ENCODE assay signal across 19 cellular contexts in the genomic region with DNA sequence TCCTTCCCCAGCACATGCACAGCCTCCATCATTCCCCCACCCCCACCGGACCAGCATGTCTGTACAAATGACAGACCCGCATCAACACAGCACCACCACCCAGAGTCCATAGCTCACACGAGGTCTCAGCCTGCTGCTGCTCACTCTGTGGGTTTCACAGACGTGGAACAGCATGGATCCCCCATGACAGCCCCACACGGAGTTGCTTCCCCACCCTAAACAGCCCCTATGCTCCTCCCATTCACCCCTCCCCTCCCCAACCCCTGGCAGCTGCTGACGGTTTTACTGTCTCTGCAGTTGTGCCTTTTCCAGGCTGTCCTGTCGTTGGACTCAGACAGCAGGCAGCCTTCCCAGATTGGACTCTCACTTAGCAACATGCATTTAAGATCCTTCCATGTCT.
DNase-seq lines count a peak whose midpoint lies in the region; ATAC-seq and TF ChIP-seq lines count a peak whose summit lies in the region.
"Had no signal": no experiment of that assay in that cellular context is flagged by ENCODE, and none has a peak within 500 bp of the region (broad histone marks: within the 10 kb centered on the region; RNA-seq: fewer than 3 reads in every experiment).

No MANE protein-coding gene starts in this region.

- no peak for TF ChIP-seq POLR2A in IMR-90 (IDR thresholded peaks at IDR 0.05; ENCODE audit: low read depth, low read length)

- dilution Hi-C loops in IMR-90 (cut with HindIII; ENCODE audit: low sequenced_read_pairs, unreplicated experiment): no loop called here

- H4K91ac ChIP-seq in IMR-90 (ENCODE audit: insufficient read depth, low read depth, low read length): no peak overlapping the region

- H2BK120ac ChIP-seq in IMR-90 (ENCODE audit: low read depth, low read length): no peak overlapping the region
- no peak overlapping the region for H2BK120ac ChIP-seq in mesendoderm (ENCODE audit: low read depth, low read length)

- H3K9me3 ChIP-seq in IMR-90 (ENCODE audit: control insufficient read depth, insufficient read depth, low read length): no peaks in the 10 kb centered on the region
- H3K9me3 ChIP-seq: suprapubic skin had no signal

- no peaks in the 10 kb centered on the region for H3K9me3 Mint-ChIP-seq in chondrocyte (ENCODE audit: low read depth)
- H3K9me3 Mint-ChIP-seq: central memory CD8-positive, alpha-beta T cell had no signal

- no peak overlapping the region for H2BK20ac ChIP-seq in IMR-90 (ENCODE audit: low read depth, low read length)

- intact Hi-C loops in IMR-90 (cut with micrococcal nuclease) (no loop called here), sciatic nerve (cut with DNase I) (no loop called here)

- no peak overlapping the region for H2BK15ac ChIP-seq in IMR-90 (ENCODE audit: low read depth, low read length)
- H2BK15ac ChIP-seq in mesendoderm (replicated peaks; ENCODE audit: low read depth): no peak overlapping the region

- H2AK5ac ChIP-seq in IMR-90 (ENCODE audit: low read depth, low read length) (no peak overlapping the region), mesendoderm (ENCODE audit: low read length) (no peak overlapping the region)

- H3K27ac ChIP-seq in IMR-90 (ENCODE audit: insufficient read depth, low read length) (no peak overlapping the region), mesendoderm (ENCODE audit: low read depth, low read length) (no peak overlapping the region)
- H3K27ac ChIP-seq: C4-2B, PC-9, suprapubic skin had no signal

- no peaks in the 10 kb centered on the region for H3K79me2 ChIP-seq in mesendoderm (ENCODE audit: control insufficient read depth, insufficient read depth, low read length)

- H3K4ac ChIP-seq in IMR-90 (ENCODE audit: low read depth, low read length) (no peak overlapping the region), mesendoderm (ENCODE audit: low read depth, low read length) (no peak overlapping the region)

- no peak for TF ChIP-seq RAD21 in IMR-90 (IDR thresholded peaks at IDR 0.05; ENCODE audit: low read length)

- H3K79me1 ChIP-seq in IMR-90 (ENCODE audit: low read depth in 1 of 2, low read length in 2 of 2): peaks cover 52 to 93% of the 10 kb centered on the region in 2 experiments
- no peaks in the 10 kb centered on the region for H3K79me1 ChIP-seq in mesendoderm (ENCODE audit: low read length)

- peaks cover 47% of the 10 kb centered on the region for H3K4me1 Mint-ChIP-seq in chondrocyte (ENCODE audit: low read depth)
- H3K4me1 Mint-ChIP-seq: central memory CD8-positive, alpha-beta T cell had no signal

- no peak for ATAC-seq in IMR-90 (ENCODE audit: low read depth)
- peak; percentile 31 for ATAC-seq in sciatic nerve
- no peak for ATAC-seq in GM19455 (IDR thresholded peaks at IDR 0.05; ENCODE audit: unreplicated experiment)
- ATAC-seq in omental fat pad (ENCODE audit: low FRiP score): no peak
- ATAC-seq: HCT116 had no signal

- CTCF ChIA-PET in IMR-90 (lab: Yijun Ruan, JAX): no interaction called here

- no TSS peak for BruUV-seq in IMR-90 (replicated peaks; lab: Mats Ljungman, UMichigan)

- no peak overlapping the region for H4K5ac ChIP-seq in IMR-90 (ENCODE audit: low read depth, low read length)
- H4K5ac ChIP-seq in mesendoderm (ENCODE audit: low read length): no peak overlapping the region

- H3K18ac ChIP-seq in IMR-90 (ENCODE audit: low read depth, low read length) (no peak overlapping the region), mesendoderm (ENCODE audit: low read length) (no peak overlapping the region)

- H3K4me2 ChIP-seq in IMR-90 (ENCODE audit: low read depth, low read length) (no peak overlapping the region), mesendoderm (ENCODE audit: low read length) (no peak overlapping the region)
- H3K4me2 ChIP-seq: PC-9 had no signal

- peaks cover 11% of the 10 kb centered on the region for H3K4me1 ChIP-seq in IMR-90 (ENCODE audit: control insufficient read depth, insufficient read depth, low read length)
- H3K4me1 ChIP-seq in mesendoderm (ENCODE audit: control insufficient read depth, low read depth, low read length): no peaks in the 10 kb centered on the region

- H4K20me1 ChIP-seq in IMR-90 (ENCODE audit: insufficient read depth, low read length): peaks cover 94% of the 10 kb centered on the region

- no peak overlapping the region for H2AFZ ChIP-seq in IMR-90 (replicated peaks; ENCODE audit: low read length, poor library complexity)
- H2AFZ ChIP-seq: PC-9 had no signal

- H3K27ac Mint-ChIP-seq in chondrocyte (ENCODE audit: unreplicated experiment): peak overlapping the region; percentile 50

- H2AK9ac ChIP-seq in IMR-90 (replicated peaks; ENCODE audit: low read depth, low read length, poor library complexity): no peak overlapping the region

- H4K8ac ChIP-seq in IMR-90 (ENCODE audit: low read depth in 2 of 2, low read length in 2 of 2) (no peak overlapping the region), mesendoderm (ENCODE audit: low read depth, low read length) (no peak overlapping the region)

- no peaks in the 10 kb centered on the region for H3K27me3 Mint-ChIP-seq in chondrocyte (ENCODE audit: low read depth)

- no peak overlapping the region for H3K23ac ChIP-seq in IMR-90 (ENCODE audit: low read depth, low read length)
- peak overlapping the region; percentile 60 for H3K23ac ChIP-seq in mesendoderm (ENCODE audit: low read length)

- no peak overlapping the region for H3K56ac ChIP-seq in IMR-90 (ENCODE audit: extremely low read depth, insufficient read depth, low read length)
- no peak overlapping the region for H3K56ac ChIP-seq in mesendoderm (ENCODE audit: low read length)

- no peak overlapping the region for H3K4me3 Mint-ChIP-seq in chondrocyte (ENCODE audit: unreplicated experiment)
- H3K4me3 Mint-ChIP-seq: central memory CD8-positive, alpha-beta T cell had no signal

- DNase-seq in IMR-90 (no peak), chondrocyte (ENCODE audit: low spot score) (peak; percentile 51), mesendoderm (no peak), sciatic nerve (ENCODE audit: low spot score) (peak; percentile 51), NCI-H2107 treated with DMSO at 0.1 percent for 48 hours (lab: John Stamatoyannopoulos, UW; ENCODE audit: unreplicated experiment) (no peak), omental fat pad (ENCODE audit: low spot score) (no peak), amniotic stem cell (lab: John Stamatoyannopoulos, UW) (no peak)
- DNase-seq: activated CD4-positive, CD25-positive, alpha-beta regulatory T cell treated with anti-CD3 and anti-CD28 coated beads, Interleukin-2, amount 50 U/mL, for 72 hours; KG1; NCI-H146; NCI-H510A treated with DMSO at 0.1 percent for 48 hours; PC-9; T-helper 1 cell had no signal

- no CpG with 5 or more reads among the region's 7 CpGs for WGBS in IMR-90 (ENCODE audit: extremely low coverage in 2 of 2, insufficient read length in 1 of 2), 2 experiments
- WGBS in mesendoderm (ENCODE audit: extremely low coverage, insufficient coverage, low lambda C conversion rate): no CpG with 5 or more reads among the region's 7 CpGs

- H3K14ac ChIP-seq in IMR-90 (replicated peaks; ENCODE audit: low read depth, low read length): 0 out of 2 replicates have a peak overlapping the region, but pooled peaks have one; percentile 8

- in situ Hi-C loops in IMR-90 (cut with MboI; ENCODE audit: low sequenced_read_pairs): loop anchor here (25.0 kb wide), 1 partner anchor 165 kb away; a partner anchor contains a TSS

- POLR2A ChIA-PET in IMR-90 (lab: Charles Lee; ENCODE audit: unreplicated experiment): no interaction called here

- no peak overlapping the region for H2BK5ac ChIP-seq in IMR-90 (ENCODE audit: low read depth, low read length, poor library complexity, severe bottlenecking)
- H2BK5ac ChIP-seq in mesendoderm (ENCODE audit: low read length): no peak overlapping the region

- H3K9me1 ChIP-seq in IMR-90 (ENCODE audit: insufficient read depth, low read length): peaks cover 30% of the 10 kb centered on the region

- H3K36me3 ChIP-seq in IMR-90 (ENCODE audit: control insufficient read depth, insufficient read depth, low read length) (peaks cover 7% of the 10 kb centered on the region), mesendoderm (ENCODE audit: control insufficient read depth, insufficient read depth, low read length) (no peaks in the 10 kb centered on the region)
- H3K36me3 ChIP-seq: suprapubic skin had no signal

- no peaks in the 10 kb centered on the region for H3K36me3 Mint-ChIP-seq in chondrocyte (ENCODE audit: low read depth)

- H3K4me3 ChIP-seq in IMR-90 (ENCODE audit: insufficient read depth, low read depth, low read length) (no peak overlapping the region), mesendoderm (ENCODE audit: low read length) (no peak overlapping the region)
- H3K4me3 ChIP-seq: GM12878, PC-9, suprapubic skin had no signal

- no peak overlapping the region for H3K9ac ChIP-seq in IMR-90 (ENCODE audit: low read depth, low read length)
- H3K9ac ChIP-seq in mesendoderm (ENCODE audit: low read length): no peak overlapping the region

- H3K27me3 ChIP-seq in IMR-90 (ENCODE audit: control insufficient read depth, insufficient read depth, low read length) (no peaks in the 10 kb centered on the region), mesendoderm (ENCODE audit: insufficient read depth, low read length, poor library complexity) (no peaks in the 10 kb centered on the region)
- H3K27me3 ChIP-seq: suprapubic skin had no signal

- no peak for TF ChIP-seq CTCF in IMR-90 (conservative IDR thresholded peaks at IDR 0.05; ENCODE audit: low read depth, low read length)
- TF ChIP-seq CTCF in chondrocyte (IDR thresholded peaks at IDR 0.05): no peak
- no peak for TF ChIP-seq CTCF in omental fat pad (IDR thresholded peaks at IDR 0.05)

TF ChIP-seq in IMR-90, 13 proteins besides CTCF, POLR2A, EP300 and RAD21:
- TF ChIP-seq MAFK (IDR thresholded peaks at IDR 0.05; ENCODE audit: low read depth, low read length) (no peak), FOS (IDR thresholded peaks at IDR 0.05; ENCODE audit: low read depth, low read length) (no peak), CHD1 (IDR thresholded peaks at IDR 0.05; ENCODE audit: low read depth, low read length) (no peak), NFE2L2 (IDR thresholded peaks at IDR 0.05; ENCODE audit: low read depth, low read length) (no peak), RFX5 (IDR thresholded peaks at IDR 0.05; ENCODE audit: low read depth, low read length) (no peak), MXI1 (IDR thresholded peaks at IDR 0.05; ENCODE audit: borderline replicate concordance, low read depth, low read length) (no peak)
- TF ChIP-seq, protein P1, sequence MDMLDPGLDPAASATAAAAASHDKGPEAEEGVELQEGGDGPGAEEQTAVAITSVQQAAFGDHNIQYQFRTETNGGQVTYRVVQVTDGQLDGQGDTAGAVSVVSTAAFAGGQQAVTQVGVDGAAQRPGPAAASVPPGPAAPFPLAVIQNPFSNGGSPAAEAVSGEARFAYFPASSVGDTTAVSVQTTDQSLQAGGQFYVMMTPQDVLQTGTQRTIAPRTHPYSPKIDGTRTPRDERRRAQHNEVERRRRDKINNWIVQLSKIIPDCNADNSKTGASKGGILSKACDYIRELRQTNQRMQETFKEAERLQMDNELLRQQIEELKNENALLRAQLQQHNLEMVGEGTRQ (IDR thresholded peaks at IDR 0.05; ENCODE audit: low read depth, low read length): no peak
TF ChIP-seq in IMR-90: peak in this region for 0.

Comparison
In these comparisons a context has a peak if more than half of its experiments do, and no peak if none do; other contexts are left out.
1. DNase-seq: peak in chondrocyte (single experiment) and sciatic nerve (single experiment); none in IMR-90 (single experiment), mesendoderm (single experiment), NCI-H2107 treated with DMSO at 0.1 percent for 48 hours (single experiment), omental fat pad (single experiment) and amniotic stem cell (single experiment).